In genomic region chr19:7348587-7349230, GRCh38 we compare ENCODE assay signal across 8 cellular contexts. TPM values are rescaled to one million over a fixed set of nuclear protein-coding genes. Genes with fewer than 3 reads are reported as not detected.
DNase-seq lines count a peak whose midpoint lies in the region; ATAC-seq and TF ChIP-seq lines count a peak whose summit lies in the region.

ARHGEF18 (plus strand) TSS chr19:7348937; CDS start chr19:7362891, 13,954 bp downstream.

- TF ChIP-seq CTCF in GM12864 (IDR thresholded peaks at IDR 0.05; ENCODE audit: low read depth, low read length, missing control alignments) (no peak), liver (IDR thresholded peaks at IDR 0.05; ENCODE audit: low read depth, low read length, missing input control) (no peak), subcutaneous adipose tissue (IDR thresholded peaks at IDR 0.05; ENCODE audit: low read depth) (no peak)

- H3K4me3 ChIP-seq in GM12864 (ENCODE audit: low read depth, low read length) (peak within 1 kb of the TSS; percentile 46), SJCRH30 (no peak within 1 kb of the TSS), liver (ENCODE audit: low read depth in 1 of 3, low read length in 3 of 3) (no peak within 1 kb of the TSS)

- no peak within 1 kb of the TSS for H3K9ac ChIP-seq in liver (ENCODE audit: low read depth in 1 of 2, low read length in 2 of 2)

- peak within 1 kb of the TSS; percentile 95 for H3K27ac Mint-ChIP-seq in activated naive CD8-positive, alpha-beta T cell treated with anti-CD3 and anti-CD28 coated beads, Interleukin-2, amount 10 ng/mL, durations not matched to agents 7 days and 5 days

- H3K27me3 Mint-ChIP-seq in activated naive CD8-positive, alpha-beta T cell treated with anti-CD3 and anti-CD28 coated beads, Interleukin-2, amount 10 ng/mL, durations not matched to agents 7 days and 5 days: no peaks in the 10 kb centered on the region

- H3K27me3 ChIP-seq in SJCRH30: no peaks in the 10 kb centered on the region
- H3K27me3 ChIP-seq in liver (ENCODE audit: control insufficient read depth in 4 of 4, insufficient read depth in 4 of 4, low read length in 3 of 4): no peaks in the 10 kb centered on the region

- TF ChIP-seq RAD21 in liver (IDR thresholded peaks at IDR 0.05): no peak

- peaks cover 45% of the 10 kb centered on the region for H3K4me1 Mint-ChIP-seq in activated naive CD8-positive, alpha-beta T cell treated with anti-CD3 and anti-CD28 coated beads, Interleukin-2, amount 10 ng/mL, durations not matched to agents 7 days and 5 days

- ATAC-seq in activated naive CD8-positive, alpha-beta T cell treated with anti-CD3 and anti-CD28 coated beads, Interleukin-2, amount 10 ng/mL, durations not matched to agents 7 days and 5 days (ENCODE audit: low read depth): peak; percentile 80
- ATAC-seq in GM18858 (IDR thresholded peaks at IDR 0.05; ENCODE audit: unreplicated experiment): no peak

- peak; percentile 67 for DNase-seq in GM12864 (ENCODE audit: low read depth)
- DNase-seq in SJCRH30: no peak
- DNase-seq in activated naive CD8-positive, alpha-beta T cell treated with anti-CD3 and anti-CD28 coated beads, Interleukin-2, amount 10 ng/mL, durations not matched to agents 7 days and 5 days: peak; percentile 64
- no peak for DNase-seq in DMS153 treated with DMSO at 0.1 percent for 48 hours (lab: John Stamatoyannopoulos, UW; ENCODE audit: unreplicated experiment)
- DNase-seq in amniotic stem cell (lab: John Stamatoyannopoulos, UW): no peak

- no peak within 1 kb of the TSS for H3K27ac ChIP-seq in SJCRH30
- peak within 1 kb of the TSS in 1 of 2 donors; percentile 54 for H3K27ac ChIP-seq in liver (ENCODE audit: low read depth in 1 of 2, low read length in 2 of 2)

- H3K4me1 ChIP-seq in SJCRH30: no peaks in the 10 kb centered on the region
- H3K4me1 ChIP-seq in liver (ENCODE audit: control insufficient read depth in 4 of 4, insufficient read depth in 4 of 4, low read length in 3 of 4): no peaks in the 10 kb centered on the region

- peaks cover 21% of the 10 kb centered on the region for H3K36me3 Mint-ChIP-seq in activated naive CD8-positive, alpha-beta T cell treated with anti-CD3 and anti-CD28 coated beads, Interleukin-2, amount 10 ng/mL, durations not matched to agents 7 days and 5 days

- H3K9me3 ChIP-seq in SJCRH30 (replicated peaks): no peaks in the 10 kb centered on the region
- H3K9me3 ChIP-seq in liver (ENCODE audit: control insufficient read depth in 4 of 4, low read length in 3 of 4): peaks cover 0 to 4% (median 0%) of the 10 kb centered on the region in 4 donors

- H3K36me3 ChIP-seq in SJCRH30 (no peaks in the 10 kb centered on the region), liver (ENCODE audit: control insufficient read depth in 4 of 4, insufficient read depth in 3 of 4, low read depth in 1 of 4, low read length in 3 of 4) (no peaks in the 10 kb centered on the region)

- 74% methylated on average over 13 of the region's 13 CpGs for WGBS in liver

- peaks cover 6% of the 10 kb centered on the region for H3K9me3 Mint-ChIP-seq in activated naive CD8-positive, alpha-beta T cell treated with anti-CD3 and anti-CD28 coated beads, Interleukin-2, amount 10 ng/mL, durations not matched to agents 7 days and 5 days

- POLR2A ChIA-PET in activated naive CD8-positive, alpha-beta T cell treated with anti-CD3 and anti-CD28 coated beads, Interleukin-2, amount 10 ng/mL, durations not matched to agents 7 days and 5 days (lab: Charles Lee): interaction anchor here (1.2 to 2.8 kb wide), 5 partner anchors 10 to 279 kb away, joined by 4 to 14 read pairs (median 7); partner anchors contain the start of gene ZNF557

- H3K4me3 Mint-ChIP-seq in activated naive CD8-positive, alpha-beta T cell treated with anti-CD3 and anti-CD28 coated beads, Interleukin-2, amount 10 ng/mL, durations not matched to agents 7 days and 5 days: peak within 1 kb of the TSS; percentile 90

TF ChIP-seq in liver, 16 proteins besides CTCF, POLR2A, EP300 and RAD21:
- no peak for TF ChIP-seq FOXA2 (IDR thresholded peaks at IDR 0.05)
- TF ChIP-seq GABPA (IDR thresholded peaks at IDR 0.05 in 1 of 2, conservative IDR thresholded peaks at IDR 0.05 in 1 of 2): no peak
- TF ChIP-seq REST (IDR thresholded peaks at IDR 0.05): no peak
- TF ChIP-seq RXRA (IDR thresholded peaks at IDR 0.05): no peak
- TF ChIP-seq YY1 (IDR thresholded peaks at IDR 0.05): no peak
- no peak for TF ChIP-seq FOXA1 (IDR thresholded peaks at IDR 0.05)
- no peak for TF ChIP-seq JUND (IDR thresholded peaks at IDR 0.05)
- no peak for TF ChIP-seq HNF4A (conservative IDR thresholded peaks at IDR 0.05)
- TF ChIP-seq NR2F2 (IDR thresholded peaks at IDR 0.05): no peak
- TF ChIP-seq SP1 (IDR thresholded peaks at IDR 0.05): no peak
- TF ChIP-seq TAF1 (conservative IDR thresholded peaks at IDR 0.05): no peak
- no peak for TF ChIP-seq ZBTB33 (IDR thresholded peaks at IDR 0.05)
- TF ChIP-seq MAX (IDR thresholded peaks at IDR 0.05): no peak
- no peak for TF ChIP-seq HNF4G (IDR thresholded peaks at IDR 0.05)
- TF ChIP-seq ATF3 (IDR thresholded peaks at IDR 0.05): no peak
- TF ChIP-seq EGR1 (IDR thresholded peaks at IDR 0.05; ENCODE audit: low read depth in 2 of 2): no peak

RNA-seq across cellular contexts. Expression of gene ARHGEF18, which starts in this region (rescaled TPM):
- 18.4 and 19.2 TPM in 2 replicates for total RNA-seq in SJCRH30 (2014; rRNA removed; shearing (Covaris generic))
- total RNA-seq in activated naive CD8-positive, alpha-beta T cell treated with anti-CD3 and anti-CD28 coated beads, Interleukin-2, amount 10 ng/mL, durations not matched to agents 7 days and 5 days: 10 to 100 TPM; 48.9 to 51.3 TPM
- 10 to 100 TPM; 19.2 to 28.8 TPM for total RNA-seq in liver
- 10 to 100 TPM in 1 of 2 donors, 1 to 10 TPM in 1; 3.3 to 10.6 TPM for polyA plus RNA-seq in liver
- 10 to 100 TPM; 10.9 to 18.5 (median 16.9) TPM for total RNA-seq in subcutaneous adipose tissue

Comparison
In these comparisons a context has a peak if more than half of its experiments do, and no peak if none do; other contexts are left out.
1. DNase-seq: peak in GM12864 (single experiment) and activated naive CD8-positive, alpha-beta T cell treated with anti-CD3 and anti-CD28 coated beads, Interleukin-2, amount 10 ng/mL, durations not matched to agents 7 days and 5 days (single experiment); none in SJCRH30 (0 of 2), DMS153 treated with DMSO at 0.1 percent for 48 hours (single experiment) and amniotic stem cell (single experiment).